In the genomic region with DNA sequence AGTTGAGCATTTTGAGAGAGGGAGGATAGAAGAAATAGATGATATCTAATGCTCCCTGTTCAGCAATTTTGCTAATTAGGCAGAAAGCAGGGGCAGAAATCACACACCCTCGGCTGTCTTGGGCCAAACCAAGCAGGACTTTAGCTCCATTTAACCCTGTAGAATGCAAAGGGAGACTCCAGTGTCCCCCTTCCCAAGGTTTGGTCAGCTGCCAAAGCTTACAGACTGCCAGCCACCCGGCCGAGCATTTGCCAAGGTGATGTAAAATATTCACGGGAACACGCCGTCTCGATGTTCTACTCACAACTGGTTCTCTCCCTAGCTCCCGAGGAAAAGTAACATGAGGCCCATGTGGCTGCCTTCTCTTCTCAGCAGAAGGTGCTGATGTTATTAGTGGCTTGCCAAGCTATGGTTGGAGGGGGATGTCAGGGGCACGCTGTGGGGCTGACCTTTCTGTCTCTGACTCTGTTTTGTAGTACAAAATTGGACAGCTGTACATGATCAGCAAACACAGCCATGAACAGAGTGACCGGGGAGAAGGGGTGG, we compare ENCODE assay signal across 18 cellular contexts.
DNase-seq lines count a peak whose midpoint lies in the region; ATAC-seq and TF ChIP-seq lines count a peak whose summit lies in the region.
"Had no signal": no experiment of that assay in that cellular context is flagged by ENCODE, and none has a peak within 500 bp of the region (broad histone marks: within the 10 kb centered on the region; RNA-seq: fewer than 3 reads in every experiment).

No MANE protein-coding gene starts in this region.

- no peaks in the 10 kb centered on the region for H3K79me2 ChIP-seq in osteoblast (ENCODE audit: insufficient read depth, low read length)

- DNase-seq in DMS79 (lab: John Stamatoyannopoulos, UW) (peak; percentile 5), NCI-H1092 (lab: John Stamatoyannopoulos, UW) (peak; percentile 75), caudate nucleus (lab: John Stamatoyannopoulos, UW) (peak in 16 of 61 donors; percentile 11 to 46 (median 26)), osteoblast (ENCODE audit: insufficient read length, low spot score, missing footprints) (peak; percentile 35), mesenteric fat pad (ENCODE audit: low spot score) (no peak), mucosa of descending colon (no peak), Peyer's patch (no peak)
- DNase-seq: activated CD4-positive, alpha-beta T cell treated with anti-CD3 and anti-CD28 coated beads, Interleukin-2, amount 50 U/mL, for 48 hours; activated T-cell treated with anti-CD3 and anti-CD28 coated beads, Interleukin-2, amount 50 U/mL, for 72 hours; cortex of kidney; gastrocnemius medialis; Kasumi-1; NCI-H187 treated with DMSO at 0.1 percent for 48 hours; NCI-H82; stimulated activated CD4-positive, alpha-beta T cell treated with anti-CD3 and anti-CD28 coated beads, Interleukin-4, amount 100 ng/mL, for 4 hours; transverse colon had no signal

- H3K9me3 ChIP-seq in osteoblast (ENCODE audit: low read depth, low read length) = no peaks in the 10 kb centered on the region
- no peaks in the 10 kb centered on the region for H3K9me3 ChIP-seq in mucosa of descending colon
- no peaks in the 10 kb centered on the region for H3K9me3 ChIP-seq in Peyer's patch
- H3K9me3 ChIP-seq: gastrocnemius medialis, transverse colon had no signal

- H3K4me2 ChIP-seq in osteoblast (ENCODE audit: insufficient read depth, low read length) = no peak overlapping the region

- no peak for ATAC-seq in mucosa of descending colon
- ATAC-seq: activated T-cell treated with anti-CD3 and anti-CD28 coated beads, Interleukin-2, amount 50 U/mL, for 72 hours; gastrocnemius medialis had no signal

- H2AFZ ChIP-seq in osteoblast (ENCODE audit: low read length) = no peak overlapping the region

- intact Hi-C loops in mucosa of descending colon (cut with DNase I, micrococcal nuclease) = no loop called here

- H3K36me3 ChIP-seq in osteoblast (ENCODE audit: insufficient read depth, low read length) (no peaks in the 10 kb centered on the region), mucosa of descending colon (ENCODE audit: low read depth) (no peaks in the 10 kb centered on the region), Peyer's patch (no peaks in the 10 kb centered on the region)
- H3K36me3 ChIP-seq: gastrocnemius medialis, transverse colon had no signal

- H3K27me3 ChIP-seq in osteoblast (ENCODE audit: insufficient read depth, low read length) (no peaks in the 10 kb centered on the region), Peyer's patch (no peaks in the 10 kb centered on the region)
- H3K27me3 ChIP-seq: transverse colon had no signal

- H3K4me1 ChIP-seq in osteoblast (ENCODE audit: insufficient read depth, low read length) = peaks cover 12% of the 10 kb centered on the region
- peaks cover 16% of the 10 kb centered on the region for H3K4me1 ChIP-seq in mucosa of descending colon (ENCODE audit: low read depth)
- H3K4me1 ChIP-seq in Peyer's patch = peaks cover 0 to 14% (median 2%) of the 10 kb centered on the region in 4 donors

- no peak overlapping the region for H3K4me3 ChIP-seq in osteoblast (ENCODE audit: insufficient read depth, low read length)
- no peak overlapping the region for H3K4me3 ChIP-seq in mucosa of descending colon
- H3K4me3 ChIP-seq in Peyer's patch = no peak overlapping the region
- H3K4me3 ChIP-seq: gastrocnemius medialis, skin epidermis, transverse colon had no signal

- H3K27ac ChIP-seq in caudate nucleus (ENCODE audit: low read depth, low read length) (peak overlapping the region; percentile 79), osteoblast (ENCODE audit: low read depth, low read length) (no peak overlapping the region), Peyer's patch (no peak overlapping the region)
- H3K27ac ChIP-seq: epithelial cell of prostate, gastrocnemius medialis, skin epidermis, transverse colon had no signal

- TF ChIP-seq POLR2A in Peyer's patch (IDR thresholded peaks at IDR 0.05) = no peak

- no peaks in the 10 kb centered on the region for H4K20me1 ChIP-seq in osteoblast (ENCODE audit: insufficient read depth, low read length)

- TF ChIP-seq CTCF in osteoblast (IDR thresholded peaks at IDR 0.05; ENCODE audit: extremely low read depth, low read depth, low read length) (no peak), mucosa of descending colon (IDR thresholded peaks at IDR 0.05) (no peak), Peyer's patch (IDR thresholded peaks at IDR 0.05) (no peak)

Comparison
In these comparisons a context has a peak if more than half of its experiments do, and no peak if none do; other contexts are left out.
1. DNase-seq: peak in DMS79 (single experiment), NCI-H1092 (single experiment) and osteoblast (single experiment); none in mesenteric fat pad (single experiment), mucosa of descending colon (0 of 3) and Peyer's patch (0 of 3).